In genomic region chr13:40407567-40407966, GRCh38 we compare ENCODE assay signal across 18 cellular contexts.
"Had no signal": no experiment of that assay in that cellular context is flagged by ENCODE, and none has a peak within 500 bp of the region (broad histone marks: within the 10 kb centered on the region; RNA-seq: fewer than 3 reads in every experiment).

No MANE protein-coding gene starts in this region.

- H3K36me3 ChIP-seq: brain microvascular endothelial cell, ovary had no signal

- H3K4me3 ChIP-seq: coronary artery, ovary, psoas muscle had no signal

- H3K27me3 ChIP-seq: brain microvascular endothelial cell, ovary had no signal

- H3K27ac ChIP-seq: ovary, VCaP had no signal

- DNase-seq: activated CD4-positive, CD25-positive, alpha-beta regulatory T cell treated with anti-CD3 and anti-CD28 coated beads, Interleukin-2, amount 50 U/mL, for 72 hours; activated CD8-positive, alpha-beta memory T cell treated with anti-CD3 and anti-CD28 coated beads for 24 hours; activated CD8-positive, alpha-beta memory T cell treated with anti-CD3 and anti-CD28 coated beads, Interleukin-2, amount 50 U/mL, for 48 hours; activated effector memory CD4-positive, alpha-beta T cell treated with Interleukin-2 at 50 U/mL for 16 hours; activated naive CD4-positive, alpha-beta T cell treated with anti-CD3 and anti-CD28 coated beads, Interleukin-2, amount 10 ng/mL, durations not matched to agents 7 days and 5 days; activated naive CD8-positive, alpha-beta T cell treated with anti-CD3 and anti-CD28 coated beads, Interleukin-2, amount 50 U/mL, for 24 hours; activated T-cell treated with anti-CD3 and anti-CD28 coated beads, Interleukin-2, amount 50 U/mL, for 48 hours; aorta; brain microvascular endothelial cell; mesendoderm; naive thymus-derived CD4-positive, alpha-beta T cell; ovary; psoas muscle; right cardiac atrium; stimulated activated naive B cell treated with anti-CD40 and anti-IgM and Interleukin-4, amounts not matched to agents 10 μg/mL and 1 μg/mL and 100 μg/mL, for 72 hours; T-helper 2 cell had no signal

- ATAC-seq: activated naive CD8-positive, alpha-beta T cell treated with anti-CD3 and anti-CD28 coated beads, Interleukin-2, amount 50 U/mL, for 24 hours; naive thymus-derived CD4-positive, alpha-beta T cell; stimulated activated naive B cell treated with anti-CD40 and anti-IgM and Interleukin-4, amounts not matched to agents 10 μg/mL and 1 μg/mL and 100 μg/mL, for 72 hours had no signal

- H3K9me3 ChIP-seq: ovary, psoas muscle had no signal
